Comparison of ENCODE assay signal across 8 cellular contexts in genomic region chr3:114383875-114384557, GRCh38.
DNase-seq lines count a peak whose midpoint lies in the region; ATAC-seq and TF ChIP-seq lines count a peak whose summit lies in the region.

No MANE protein-coding gene starts in this region.

- in situ Hi-C loops in Panc1 (cut with HindIII; ENCODE audit: low pct_unique_long_range_greater_than_20kb, low sequenced_read_pairs): no loop called here

- intact Hi-C loops in Panc1 (cut with micrococcal nuclease; ENCODE audit: unreplicated experiment): loop anchor here (5.0 kb wide), 2 partner anchors 33 to 708 kb away; no protein-coding TSS in a partner anchor
- intact Hi-C loops in activated T-helper 1 cell treated with anti-CD3 and anti-CD28 coated beads, Interleukin-12 subunit alpha, Interleukin-12 subunit beta, Interleukin-2, Interleukin-4 antibody, amounts not matched to agents 30 ng/mL and 10 ng/mL and 1 ng/mL, durations not matched to agents 14 hours and 24 hours and 36 hours (cut with micrococcal nuclease): loop anchor here (1.0 to 2.0 kb wide), 4 partner anchors 21 to 232 kb away; no protein-coding TSS in a partner anchor

- POLR2A ChIA-PET in Panc1 (lab: Charles Lee): no interaction called here

- peak; percentile 74 for DNase-seq in COR-L47 (lab: John Stamatoyannopoulos, UW)
- DNase-seq in HS-5 (ENCODE audit: low read depth): peak; percentile 58
- DNase-seq in Panc1 (ENCODE audit: low read depth, low spot score): peak; percentile 61
- DNase-seq in activated T-helper 1 cell treated with anti-CD3 and anti-CD28 coated beads, Interleukin-12 subunit alpha, Interleukin-12 subunit beta, Interleukin-2, Interleukin-4 antibody, amounts not matched to agents 30 ng/mL and 10 ng/mL and 1 ng/mL, durations not matched to agents 14 hours and 24 hours and 36 hours (ENCODE audit: low spot score): peak; percentile 34
- peak; percentile 94 for DNase-seq in fibroblast of peridontal ligament (ENCODE audit: extremely low read depth)
- DNase-seq in nephron progenitor cell: peak; percentile 70
- peak; percentile 64 for DNase-seq in stimulated activated naive CD4-positive, alpha-beta T cell treated with Interleukin-2 at 50 U/mL for 16 hours (lab: John Stamatoyannopoulos, UW)

- ATAC-seq in GM19452 (IDR thresholded peaks at IDR 0.05; ENCODE audit: unreplicated experiment): peak; percentile 83
- peak; percentile 95 for ATAC-seq in Panc1

- H3K27ac ChIP-seq in Panc1 (ENCODE audit: low read length): no peak overlapping the region

- no peaks in the 10 kb centered on the region for H3K4me1 ChIP-seq in Panc1 (ENCODE audit: control insufficient read depth, insufficient read depth, low read length)

- H3K4me3 ChIP-seq in Panc1 (ENCODE audit: low read depth in 2 of 2, low read length in 2 of 2): peak overlapping the region; percentile 3 to 37; a peak in 3 of 4 replicates

- H3K4me1 Mint-ChIP-seq in activated T-helper 1 cell treated with anti-CD3 and anti-CD28 coated beads, Interleukin-12 subunit alpha, Interleukin-12 subunit beta, Interleukin-2, Interleukin-4 antibody, amounts not matched to agents 30 ng/mL and 10 ng/mL and 1 ng/mL, durations not matched to agents 14 hours and 24 hours and 36 hours (ENCODE audit: low read depth): peaks cover 9% of the 10 kb centered on the region
- no peaks in the 10 kb centered on the region for H3K4me1 Mint-ChIP-seq in nephron progenitor cell

- H3K4me3 Mint-ChIP-seq in activated T-helper 1 cell treated with anti-CD3 and anti-CD28 coated beads, Interleukin-12 subunit alpha, Interleukin-12 subunit beta, Interleukin-2, Interleukin-4 antibody, amounts not matched to agents 30 ng/mL and 10 ng/mL and 1 ng/mL, durations not matched to agents 14 hours and 24 hours and 36 hours: peak overlapping the region; percentile 63
- H3K4me3 Mint-ChIP-seq in nephron progenitor cell: no peak overlapping the region

- no peaks in the 10 kb centered on the region for H3K27me3 ChIP-seq in Panc1 (ENCODE audit: control insufficient read depth, insufficient read depth, low read length)

- CTCF ChIA-PET in Panc1 (lab: Charles Lee): interaction anchor here (0.6 to 0.9 kb wide), 7 partner anchors 18 to 1290 kb away, joined by 3 to 10 read pairs (median 5); no protein-coding TSS in a partner anchor

- no TSS peak for BruUV-seq in Panc1 (replicated peaks; lab: Mats Ljungman, UMichigan)

- peak overlapping the region; percentile 56 for H3K27ac Mint-ChIP-seq in activated T-helper 1 cell treated with anti-CD3 and anti-CD28 coated beads, Interleukin-12 subunit alpha, Interleukin-12 subunit beta, Interleukin-2, Interleukin-4 antibody, amounts not matched to agents 30 ng/mL and 10 ng/mL and 1 ng/mL, durations not matched to agents 14 hours and 24 hours and 36 hours
- no peak overlapping the region for H3K27ac Mint-ChIP-seq in nephron progenitor cell

- no peaks in the 10 kb centered on the region for H3K9me3 ChIP-seq in Panc1 (ENCODE audit: control insufficient read depth, insufficient read depth, low read depth, low read length)

- H3K27me3 Mint-ChIP-seq in activated T-helper 1 cell treated with anti-CD3 and anti-CD28 coated beads, Interleukin-12 subunit alpha, Interleukin-12 subunit beta, Interleukin-2, Interleukin-4 antibody, amounts not matched to agents 30 ng/mL and 10 ng/mL and 1 ng/mL, durations not matched to agents 14 hours and 24 hours and 36 hours (ENCODE audit: insufficient read depth): peaks cover 3% of the 10 kb centered on the region
- H3K27me3 Mint-ChIP-seq in nephron progenitor cell (ENCODE audit: low read depth, poor library complexity): peaks cover 5% of the 10 kb centered on the region

- TF ChIP-seq CTCF in Panc1 (IDR thresholded peaks at IDR 0.05) (peak; percentile 98), nephron progenitor cell (IDR thresholded peaks at IDR 0.05) (peak; percentile 87)

- no peaks in the 10 kb centered on the region for H3K36me3 ChIP-seq in Panc1 (ENCODE audit: control insufficient read depth, insufficient read depth, low read length)

- H3K36me3 Mint-ChIP-seq in activated T-helper 1 cell treated with anti-CD3 and anti-CD28 coated beads, Interleukin-12 subunit alpha, Interleukin-12 subunit beta, Interleukin-2, Interleukin-4 antibody, amounts not matched to agents 30 ng/mL and 10 ng/mL and 1 ng/mL, durations not matched to agents 14 hours and 24 hours and 36 hours (ENCODE audit: low read depth): no peaks in the 10 kb centered on the region
- H3K36me3 Mint-ChIP-seq in nephron progenitor cell (ENCODE audit: low read depth): peaks cover 3% of the 10 kb centered on the region

- H3K9me3 Mint-ChIP-seq in activated T-helper 1 cell treated with anti-CD3 and anti-CD28 coated beads, Interleukin-12 subunit alpha, Interleukin-12 subunit beta, Interleukin-2, Interleukin-4 antibody, amounts not matched to agents 30 ng/mL and 10 ng/mL and 1 ng/mL, durations not matched to agents 14 hours and 24 hours and 36 hours: no peaks in the 10 kb centered on the region
- no peaks in the 10 kb centered on the region for H3K9me3 Mint-ChIP-seq in nephron progenitor cell

Comparison
In these comparisons a context has a peak if more than half of its experiments do, and no peak if none do; other contexts are left out.
1. DNase-seq: peak in every context shown above with its lines; median percentile 94 in fibroblast of peridontal ligament; 74 in COR-L47; 70 in nephron progenitor cell; 64 in stimulated activated naive CD4-positive, alpha-beta T cell treated with Interleukin-2 at 50 U/mL for 16 hours; 61 in Panc1; 58 in HS-5; 34 in activated T-helper 1 cell treated with anti-CD3 and anti-CD28 coated beads, Interleukin-12 subunit alpha, Interleukin-12 subunit beta, Interleukin-2, Interleukin-4 antibody, amounts not matched to agents 30 ng/mL and 10 ng/mL and 1 ng/mL, durations not matched to agents 14 hours and 24 hours and 36 hours.